19 cellular contexts compared by ENCODE assay signal in genomic region chr5:32099486-32100035, GRCh38.
A peak's percentile ranks its signal among the peaks of the same experiment; 100 is the strongest.
DNase-seq lines count a peak whose midpoint lies in the region; ATAC-seq and TF ChIP-seq lines count a peak whose summit lies in the region.
"Had no signal": no experiment of that assay in that cellular context is flagged by ENCODE, and none has a peak within 500 bp of the region (broad histone marks: within the 10 kb centered on the region; RNA-seq: fewer than 3 reads in every experiment).

No MANE protein-coding gene starts in this region.

- H3K9ac ChIP-seq in endodermal cell (ENCODE audit: extremely low read depth, low read length, poor library complexity, severe bottlenecking): no peak overlapping the region

- no peak for TF ChIP-seq EP300 in transverse colon (IDR thresholded peaks at IDR 0.05; ENCODE audit: low read depth)

- H3K27ac Mint-ChIP-seq in endodermal cell: peak overlapping the region; percentile 5
- H3K27ac Mint-ChIP-seq in osteocyte (ENCODE audit: unreplicated experiment): no peak overlapping the region

- no peaks in the 10 kb centered on the region for H3K27me3 ChIP-seq in left ventricle myocardium inferior (ENCODE audit: low read depth)
- no peaks in the 10 kb centered on the region for H3K27me3 ChIP-seq in endodermal cell (ENCODE audit: control insufficient read depth, insufficient read depth, low read length, poor library complexity, severe bottlenecking)
- no peaks in the 10 kb centered on the region for H3K27me3 ChIP-seq in transverse colon

- no peak overlapping the region for H3K4me3 Mint-ChIP-seq in endodermal cell
- no peak overlapping the region for H3K4me3 Mint-ChIP-seq in osteocyte (ENCODE audit: unreplicated experiment)

- no peak for DNase-seq in left ventricle myocardium inferior
- no peak for DNase-seq in cardiac septum (ENCODE audit: low spot score)
- no peak for DNase-seq in endodermal cell
- peak; percentile 62 for DNase-seq in osteocyte (ENCODE audit: extremely low spot score, unreplicated experiment)
- DNase-seq in transverse colon: no peak
- no peak for DNase-seq in effector CD8-positive, alpha-beta T cell (lab: John Stamatoyannopoulos, UW)
- no peak for DNase-seq in NCI-H446 (lab: John Stamatoyannopoulos, UW)
- DNase-seq: activated CD4-positive, alpha-beta T cell treated with anti-CD3 and anti-CD28 coated beads, Interleukin-2, amount 50 U/mL, for 4 hours; activated naive CD4-positive, alpha-beta T cell treated with Interleukin-2 at 50 U/mL for 16 hours; activated T-cell treated with anti-CD3 and anti-CD28 coated beads for 4 hours; DMS 273 treated with DMSO at 0.1 percent for 48 hours; GF-D8; GOT3; KBM-7; NCI-H1930; NCI-H510A; T-helper 1 cell had no signal

- H3K36me3 Mint-ChIP-seq in endodermal cell (ENCODE audit: low read depth) (peaks cover 62% of the 10 kb centered on the region), osteocyte (ENCODE audit: unreplicated experiment) (peaks cover 28% of the 10 kb centered on the region)

- H3K9me3 Mint-ChIP-seq in endodermal cell (no peaks in the 10 kb centered on the region), osteocyte (ENCODE audit: unreplicated experiment) (no peaks in the 10 kb centered on the region)

- no peaks in the 10 kb centered on the region for H3K27me3 Mint-ChIP-seq in endodermal cell (ENCODE audit: insufficient read depth)
- H3K27me3 Mint-ChIP-seq in osteocyte (ENCODE audit: unreplicated experiment): no peaks in the 10 kb centered on the region

- ATAC-seq in HG03439 (IDR thresholded peaks at IDR 0.05; ENCODE audit: unreplicated experiment): no peak

- WGBS in endodermal cell (ENCODE audit: insufficient coverage in 1 of 2, insufficient read length in 1 of 2), 2 experiments: 76 to 94% methylated on average over 6 to 9 of the region's 9 CpGs
- 80 to 81% methylated on average over 4 to 9 of the region's 9 CpGs for whole genome bisulfite sequencing in transverse colon (ENCODE audit: low coverage in 1 of 2), 2 donors

- no peak for TF ChIP-seq POLR2A in transverse colon (IDR thresholded peaks at IDR 0.05)

- H3K4me1 Mint-ChIP-seq in endodermal cell: no peaks in the 10 kb centered on the region
- H3K4me1 Mint-ChIP-seq in osteocyte (ENCODE audit: unreplicated experiment): peaks cover 15% of the 10 kb centered on the region

- in situ Hi-C loops in transverse colon (cut with MboI; ENCODE audit: low pct_ligation_motif_present in 1 of 4, low pct_unique_long_range_greater_than_20kb in 1 of 4, low sequenced_read_pairs in 3 of 4): loop anchor here in 3 of 4 donors (10.0 to 25.0 kb wide), 2 partner anchors 265 to 512 kb away; no protein-coding TSS in a partner anchor

- H3K4me3 ChIP-seq in left ventricle myocardium inferior: no peak overlapping the region
- H3K4me3 ChIP-seq in endodermal cell (ENCODE audit: low read length): no peak overlapping the region
- no peak overlapping the region for H3K4me3 ChIP-seq in transverse colon
- H3K4me3 ChIP-seq: coronary artery had no signal

- H3K27ac ChIP-seq in left ventricle myocardium inferior (replicated peaks) (peak overlapping the region; percentile 75), endodermal cell (ENCODE audit: low read depth, low read length) (peak overlapping the region; percentile 50), transverse colon (peak overlapping the region; percentile 33 to 69 (median 58))

- H3K9me3 ChIP-seq in left ventricle myocardium inferior (replicated peaks): no peaks in the 10 kb centered on the region
- H3K9me3 ChIP-seq in endodermal cell (ENCODE audit: control insufficient read depth, low read length): no peaks in the 10 kb centered on the region
- no peaks in the 10 kb centered on the region for H3K9me3 ChIP-seq in transverse colon

- TF ChIP-seq CTCF in left ventricle myocardium inferior (IDR thresholded peaks at IDR 0.05; ENCODE audit: borderline replicate concordance): no peak
- TF ChIP-seq CTCF in endodermal cell (conservative IDR thresholded peaks at IDR 0.05): no peak
- TF ChIP-seq CTCF in osteocyte (IDR thresholded peaks at IDR 0.05): no peak
- TF ChIP-seq CTCF in transverse colon (IDR thresholded peaks at IDR 0.05): no peak

- intact Hi-C loops in left ventricle myocardium inferior (cut with micrococcal nuclease): no loop called here
- intact Hi-C loops in cardiac septum (cut with DNase I): loop anchor here (2.0 to 10.0 kb wide), 2 partner anchors 73 to 485 kb away; partner anchors contain the start of gene SUB1
- intact Hi-C loops in transverse colon (cut with DNase I; ENCODE audit: low total_unique reads): loop anchor here (10.0 kb wide), 1 partner anchor 525 kb away; no protein-coding TSS in a partner anchor

- H3K36me3 ChIP-seq in left ventricle myocardium inferior (peaks cover 42% of the 10 kb centered on the region), endodermal cell (ENCODE audit: control insufficient read depth, insufficient read depth, low read length) (peaks cover 65% of the 10 kb centered on the region), transverse colon (peaks cover 0 to 25% (median 9%) of the 10 kb centered on the region in 4 donors)

- H3K4me1 ChIP-seq in left ventricle myocardium inferior (peaks cover 46% of the 10 kb centered on the region), endodermal cell (ENCODE audit: control insufficient read depth, insufficient read depth, low read length) (no peaks in the 10 kb centered on the region), transverse colon (peaks cover 0 to 6% (median 5%) of the 10 kb centered on the region in 4 donors)
